In genomic region chr12:42987216-42987631, GRCh38 we compare ENCODE assay signal across 1 cellular context.
TF ChIP-seq lines count a peak whose summit lies in the region.

No MANE protein-coding gene starts in this region.

TF ChIP-seq in WTC11, 78 proteins besides CTCF, POLR2A, EP300 and RAD21 (continued from another document):
- TF ChIP-seq E2F5 (CRISPR knock-in tag; IDR thresholded peaks at IDR 0.05) = no peak
- TF ChIP-seq E2F4 (CRISPR knock-in tag; IDR thresholded peaks at IDR 0.05; ENCODE audit: borderline replicate concordance, low read depth) = no peak
- TF ChIP-seq HMGA2 (CRISPR knock-in tag; IDR thresholded peaks at IDR 0.05) = no peak
- TF ChIP-seq ATF1 (CRISPR knock-in tag; IDR thresholded peaks at IDR 0.05) = no peak
- TF ChIP-seq ZNF263 (CRISPR knock-in tag; IDR thresholded peaks at IDR 0.05; ENCODE audit: low read depth) = no peak
- no peak for TF ChIP-seq CREB1 (CRISPR knock-in tag; IDR thresholded peaks at IDR 0.05)
- TF ChIP-seq ZBTB43 (CRISPR knock-in tag; IDR thresholded peaks at IDR 0.05) = no peak
- no peak for TF ChIP-seq RORB (CRISPR knock-in tag; IDR thresholded peaks at IDR 0.05)
